Comparison of ENCODE assay signal across 8 cellular contexts in genomic region chr7:4774007-4774406, GRCh38. TPM values are rescaled to one million over a fixed set of nuclear protein-coding genes. Genes with fewer than 3 reads are reported as not detected.
DNase-seq lines count a peak whose midpoint lies in the region; ATAC-seq and TF ChIP-seq lines count a peak whose summit lies in the region.

No MANE protein-coding gene starts in this region.

- no peaks in the 10 kb centered on the region for H3K27me3 Mint-ChIP-seq in activated naive CD8-positive, alpha-beta T cell treated with anti-CD3 and anti-CD28 coated beads, Interleukin-2, amount 50 U/mL, for 24 hours
- H3K27me3 Mint-ChIP-seq in naive thymus-derived CD8-positive, alpha-beta T cell = no peaks in the 10 kb centered on the region

- H4K20me1 ChIP-seq in BLaER1 = peaks cover 47% of the 10 kb centered on the region

- no peak for TF ChIP-seq CTCF in HFF-Myc (IDR thresholded peaks at IDR 0.05; ENCODE audit: low read depth, low read length, missing control alignments)

- peaks cover 36% of the 10 kb centered on the region for H3K36me3 ChIP-seq in BLaER1

- no peak overlapping the region for H3K4me3 ChIP-seq in BLaER1
- H3K4me3 ChIP-seq in HFF-Myc (replicated peaks; ENCODE audit: low read depth, low read length) = peak overlapping the region; percentile 77; the same call in 1 of the 2 replicates

- no peak for ATAC-seq in activated naive CD8-positive, alpha-beta T cell treated with anti-CD3 and anti-CD28 coated beads, Interleukin-2, amount 50 U/mL, for 24 hours
- no peak for ATAC-seq in naive thymus-derived CD8-positive, alpha-beta T cell
- ATAC-seq in GM18873 (IDR thresholded peaks at IDR 0.05; ENCODE audit: low FRiP score, unreplicated experiment) = no peak

- no peaks in the 10 kb centered on the region for H3K9me3 Mint-ChIP-seq in activated naive CD8-positive, alpha-beta T cell treated with anti-CD3 and anti-CD28 coated beads, Interleukin-2, amount 50 U/mL, for 24 hours
- H3K9me3 Mint-ChIP-seq in naive thymus-derived CD8-positive, alpha-beta T cell = no peaks in the 10 kb centered on the region

- no peaks in the 10 kb centered on the region for H3K27me3 ChIP-seq in BLaER1

- H3K4me1 Mint-ChIP-seq in activated naive CD8-positive, alpha-beta T cell treated with anti-CD3 and anti-CD28 coated beads, Interleukin-2, amount 50 U/mL, for 24 hours = peaks cover 42% of the 10 kb centered on the region
- H3K4me1 Mint-ChIP-seq in naive thymus-derived CD8-positive, alpha-beta T cell = peaks cover 30 to 57% (median 53%) of the 10 kb centered on the region in 4 donors

- DNase-seq in HFF-Myc (ENCODE audit: extremely low read depth, low read depth) (no peak), middle frontal gyrus (ENCODE audit: extremely low spot score, low spot score) (no peak), NCI-H345 treated with DMSO at 0.1 percent for 48 hours (lab: John Stamatoyannopoulos, UW; ENCODE audit: unreplicated experiment) (no peak), HEK293T (ENCODE audit: extremely low spot score) (no peak)
- no peak for DNase-seq in activated naive CD8-positive, alpha-beta T cell treated with anti-CD3 and anti-CD28 coated beads, Interleukin-2, amount 50 U/mL, for 24 hours
- DNase-seq in naive thymus-derived CD8-positive, alpha-beta T cell = no peak

- peak overlapping the region; percentile 92; the same call in 1 of the 2 replicates for H3K27ac ChIP-seq in BLaER1

- peak overlapping the region; percentile 97 for H3K4me3 Mint-ChIP-seq in activated naive CD8-positive, alpha-beta T cell treated with anti-CD3 and anti-CD28 coated beads, Interleukin-2, amount 50 U/mL, for 24 hours
- H3K4me3 Mint-ChIP-seq in naive thymus-derived CD8-positive, alpha-beta T cell = peak overlapping the region; percentile 95 to 99 (median 98)

- no peak overlapping the region; the same call in 1 of the 2 replicates for H3K9ac ChIP-seq in BLaER1

- H3K36me3 Mint-ChIP-seq in activated naive CD8-positive, alpha-beta T cell treated with anti-CD3 and anti-CD28 coated beads, Interleukin-2, amount 50 U/mL, for 24 hours (ENCODE audit: low read depth) = peaks cover 10% of the 10 kb centered on the region
- H3K36me3 Mint-ChIP-seq in naive thymus-derived CD8-positive, alpha-beta T cell = peaks cover 0 to 24% (median 2%) of the 10 kb centered on the region in 3 donors

- H3K4me2 ChIP-seq in BLaER1 = peak overlapping the region; percentile 96

- H3K27ac Mint-ChIP-seq in activated naive CD8-positive, alpha-beta T cell treated with anti-CD3 and anti-CD28 coated beads, Interleukin-2, amount 50 U/mL, for 24 hours = peak overlapping the region; percentile 97
- peak overlapping the region; percentile 37 to 99 (median 98) for H3K27ac Mint-ChIP-seq in naive thymus-derived CD8-positive, alpha-beta T cell

- POLR2A ChIA-PET in naive thymus-derived CD8-positive, alpha-beta T cell (lab: Charles Lee) = interaction anchor here (1.2 to 4.8 kb wide), 6 partner anchors 10 to 132 kb away, joined by 4 to 79 read pairs (median 34); partner anchors contain the start of gene FOXK1
- POLR2A ChIA-PET in HEK293T (lab: Yijun Ruan, JAX) = no interaction called here

- H3K4me1 ChIP-seq in BLaER1 = peaks cover 32% of the 10 kb centered on the region

- H3K9me3 ChIP-seq in BLaER1 = no peaks in the 10 kb centered on the region

- CTCF ChIA-PET in HEK293T (lab: Yijun Ruan, JAX) = no interaction called here

TF ChIP-seq in HEK293T, 16 proteins besides CTCF, POLR2A, EP300 and RAD21:
- TF ChIP-seq HDGF (IDR thresholded peaks at IDR 0.05; ENCODE audit: borderline replicate concordance) (no peak), CTBP1 (IDR thresholded peaks at IDR 0.05; ENCODE audit: borderline replicate concordance) (no peak), ELF4 (IDR thresholded peaks at IDR 0.05) (no peak), NFRKB (IDR thresholded peaks at IDR 0.05) (no peak), ARNT (IDR thresholded peaks at IDR 0.05) (no peak), L3MBTL2 (conservative IDR thresholded peaks at IDR 0.05) (no peak), FOXA1 (IDR thresholded peaks at IDR 0.05) (no peak), LEF1 (IDR thresholded peaks at IDR 0.05; ENCODE audit: borderline replicate concordance) (no peak), PKNOX1 (IDR thresholded peaks at IDR 0.05) (no peak), SP1 (IDR thresholded peaks at IDR 0.05) (no peak), FOXM1 (IDR thresholded peaks at IDR 0.05; ENCODE audit: borderline replicate concordance) (no peak), BHLHE40 (IDR thresholded peaks at IDR 0.05; ENCODE audit: borderline replicate concordance) (no peak), ZNF384 (IDR thresholded peaks at IDR 0.05) (no peak), SUZ12 (IDR thresholded peaks at IDR 0.05) (no peak), FOXK2 (IDR thresholded peaks at IDR 0.05) (no peak), TARDBP (IDR thresholded peaks at IDR 0.05) (no peak)

RNA-seq across cellular contexts. Expression of gene AP5Z1, which starts 1.4 kb away (rescaled TPM):
- total RNA-seq in naive thymus-derived CD8-positive, alpha-beta T cell = 100 to 1,000 TPM; 109 to 111 TPM
- polyA plus RNA-seq in naive thymus-derived CD8-positive, alpha-beta T cell = 10 to 100 TPM; 25.2 to 44.1 (median 34.1) TPM
